ENCODE assay signal across 13 cellular contexts in genomic region chr14:68987653-68988036, GRCh38. TPM values are rescaled to one million over a fixed set of nuclear protein-coding genes. Genes with fewer than 3 reads are reported as not detected.
DNase-seq lines count a peak whose midpoint lies in the region; ATAC-seq and TF ChIP-seq lines count a peak whose summit lies in the region.
"Had no signal": no experiment of that assay in that cellular context is flagged by ENCODE, and none has a peak within 500 bp of the region (broad histone marks: within the 10 kb centered on the region; RNA-seq: fewer than 3 reads in every experiment).

No MANE protein-coding gene starts in this region.

- no peaks in the 10 kb centered on the region for H3K79me1 ChIP-seq in mesendoderm (ENCODE audit: low read length)

- no peak for TF ChIP-seq CTCF in coronary artery (IDR thresholded peaks at IDR 0.05)

- H3K23ac ChIP-seq in mesendoderm (ENCODE audit: low read length) = no peak overlapping the region

- WGBS in mesendoderm (ENCODE audit: extremely low coverage, insufficient coverage, low lambda C conversion rate) = no CpG with 5 or more reads among the region's 1 CpG

- H3K9me3 ChIP-seq in T-helper 17 cell (ENCODE audit: control insufficient read depth, low read length, poor library complexity, severe bottlenecking) = no peaks in the 10 kb centered on the region
- H3K9me3 ChIP-seq: ovary had no signal

- no peaks in the 10 kb centered on the region for H3K36me3 Mint-ChIP-seq in T-helper 17 cell (ENCODE audit: low read depth)

- no peak overlapping the region for H3K18ac ChIP-seq in mesendoderm (ENCODE audit: low read length)

- H3K9ac ChIP-seq in mesendoderm (ENCODE audit: low read length) = no peak overlapping the region

- no peak overlapping the region for H2BK5ac ChIP-seq in mesendoderm (ENCODE audit: low read length)

- H2BK120ac ChIP-seq in mesendoderm (ENCODE audit: low read depth, low read length) = no peak overlapping the region

- peak overlapping the region; percentile 60 for H3K56ac ChIP-seq in mesendoderm (ENCODE audit: low read length)

- peak overlapping the region; percentile 60 for H3K27ac Mint-ChIP-seq in T-helper 17 cell

- ATAC-seq in T-helper 17 cell = no peak

- H3K4me1 Mint-ChIP-seq in T-helper 17 cell = peaks cover 15% of the 10 kb centered on the region

- no peak overlapping the region for H3K4me3 Mint-ChIP-seq in T-helper 17 cell

- H2AK5ac ChIP-seq in mesendoderm (ENCODE audit: low read length) = no peak overlapping the region

- peak; percentile 24 for DNase-seq in DMS53 (lab: John Stamatoyannopoulos, UW)
- no peak for DNase-seq in DMS53 treated with DMSO at 0.1 percent for 48 hours (lab: John Stamatoyannopoulos, UW; ENCODE audit: unreplicated experiment)
- DNase-seq in KBM-7 = peak; percentile 49
- no peak for DNase-seq in T-helper 17 cell
- DNase-seq in mesendoderm = peak; percentile 81
- DNase-seq in coronary artery (ENCODE audit: low spot score) = no peak
- no peak for DNase-seq in GOT3 (lab: John Stamatoyannopoulos, UW)
- no peak for DNase-seq in stimulated activated CD4-positive, alpha-beta T cell treated with anti-CD3 and anti-CD28 coated beads, Interleukin-4, amount 100 ng/mL, for 24 hours
- DNase-seq: activated CD4-positive, alpha-beta T cell treated with anti-CD3 and anti-CD28 coated beads for 1 hour; cortex of kidney; midbrain; ovary had no signal

- H3K4me1 ChIP-seq in mesendoderm (ENCODE audit: control insufficient read depth, low read depth, low read length) = no peaks in the 10 kb centered on the region

- H4K8ac ChIP-seq in mesendoderm (ENCODE audit: low read depth, low read length) = no peak overlapping the region

- in situ Hi-C loops in KBM-7 (cut with MboI; ENCODE audit: low pct_unique_long_range_greater_than_20kb, low sequenced_read_pairs) = no loop called here

- no peak overlapping the region for H2BK15ac ChIP-seq in mesendoderm (replicated peaks; ENCODE audit: low read depth)

- no peak overlapping the region for H3K4ac ChIP-seq in mesendoderm (ENCODE audit: low read depth, low read length)

- H3K27ac ChIP-seq in mesendoderm (ENCODE audit: low read depth, low read length) (no peak overlapping the region), coronary artery (no peak overlapping the region)
- H3K27ac ChIP-seq: 22Rv1, ovary had no signal

- H3K4me2 ChIP-seq in mesendoderm (ENCODE audit: low read length) = no peak overlapping the region

- H3K4me3 ChIP-seq in mesendoderm (ENCODE audit: low read length) (no peak overlapping the region), coronary artery (no peak overlapping the region)
- H3K4me3 ChIP-seq: ovary had no signal

- no peak overlapping the region for H4K5ac ChIP-seq in mesendoderm (ENCODE audit: low read length)

- H3K27me3 ChIP-seq in mesendoderm (ENCODE audit: insufficient read depth, low read length, poor library complexity) = no peaks in the 10 kb centered on the region
- H3K27me3 ChIP-seq: ovary had no signal

- H3K79me2 ChIP-seq in mesendoderm (ENCODE audit: control insufficient read depth, insufficient read depth, low read length) = no peaks in the 10 kb centered on the region

- H3K36me3 ChIP-seq in mesendoderm (ENCODE audit: control insufficient read depth, insufficient read depth, low read length) = no peaks in the 10 kb centered on the region
- H3K36me3 ChIP-seq: ovary had no signal

- no peaks in the 10 kb centered on the region for H3K27me3 Mint-ChIP-seq in T-helper 17 cell

RNA-seq across cellular contexts. Expression of gene ACTN1, which starts 8.5 kb away (rescaled TPM):
- 10 to 100 TPM; 36.8 to 88.9 TPM for total RNA-seq in T-helper 17 cell
- polyA plus RNA-seq in mesendoderm (2013, experiment 1 of 2) = 242 TPM
- polyA plus RNA-seq in mesendoderm (2013, experiment 2 of 2) = 251 TPM

Comparison
In these comparisons a context has a peak if more than half of its experiments do, and no peak if none do; other contexts are left out.
1. DNase-seq: peak in DMS53 (single experiment), KBM-7 (single experiment) and mesendoderm (single experiment); none in DMS53 treated with DMSO at 0.1 percent for 48 hours (single experiment), T-helper 17 cell (0 of 3), coronary artery (single experiment), GOT3 (single experiment) and stimulated activated CD4-positive, alpha-beta T cell treated with anti-CD3 and anti-CD28 coated beads, Interleukin-4, amount 100 ng/mL, for 24 hours (single experiment).